ENCODE assay signal across 17 cellular contexts in genomic region chr3:73080201-73080966, GRCh38. TPM values are rescaled to one million over a fixed set of nuclear protein-coding genes. Genes with fewer than 3 reads are reported as not detected.
DNase-seq lines count a peak whose midpoint lies in the region; ATAC-seq and TF ChIP-seq lines count a peak whose summit lies in the region.
"Had no signal": no experiment of that assay in that cellular context is flagged by ENCODE, and none has a peak within 500 bp of the region (broad histone marks: within the 10 kb centered on the region; RNA-seq: fewer than 3 reads in every experiment).

No MANE protein-coding gene starts in this region.

- H3K4me3 Mint-ChIP-seq in activated CD4-positive, alpha-beta T cell treated with anti-CD3 and anti-CD28 coated beads for 36 hours: no peak overlapping the region

- ATAC-seq in activated CD4-positive, alpha-beta T cell treated with anti-CD3 and anti-CD28 coated beads for 36 hours: peak; percentile 69
- ATAC-seq in GM18511 (IDR thresholded peaks at IDR 0.05; ENCODE audit: unreplicated experiment) (peak; percentile 81), HG02884 (IDR thresholded peaks at IDR 0.05; ENCODE audit: unreplicated experiment) (peak; percentile 65), GM18498 (IDR thresholded peaks at IDR 0.05; ENCODE audit: unreplicated experiment) (no peak), HG02798 (IDR thresholded peaks at IDR 0.05; ENCODE audit: poor library complexity, unreplicated experiment) (no peak)
- ATAC-seq: K562, left lung had no signal

- intact Hi-C loops in activated CD4-positive, alpha-beta T cell treated with anti-CD3 and anti-CD28 coated beads for 36 hours (cut with DNase I, micrococcal nuclease): loop anchor here in 1 of 2 experiments (10.0 kb wide), 1 partner anchor 416 kb away; no protein-coding TSS in a partner anchor

- POLR2A ChIA-PET in activated CD4-positive, alpha-beta T cell treated with anti-CD3 and anti-CD28 coated beads for 36 hours (lab: Charles Lee): no interaction called here

- H3K27me3 Mint-ChIP-seq in activated CD4-positive, alpha-beta T cell treated with anti-CD3 and anti-CD28 coated beads for 36 hours: no peaks in the 10 kb centered on the region

- H3K4me3 ChIP-seq in epithelial cell of esophagus (ENCODE audit: low read length) (no peak overlapping the region), foreskin fibroblast (ENCODE audit: low read depth in 1 of 2, low read length in 2 of 2) (no peak overlapping the region)
- H3K4me3 ChIP-seq: GM23248, K562, left lung, prostate gland, spleen had no signal

- H3K9me3 Mint-ChIP-seq in activated CD4-positive, alpha-beta T cell treated with anti-CD3 and anti-CD28 coated beads for 36 hours (ENCODE audit: low read depth): no peaks in the 10 kb centered on the region

- peaks cover 9% of the 10 kb centered on the region for H3K4me1 Mint-ChIP-seq in activated CD4-positive, alpha-beta T cell treated with anti-CD3 and anti-CD28 coated beads for 36 hours

- H3K36me3 Mint-ChIP-seq in activated CD4-positive, alpha-beta T cell treated with anti-CD3 and anti-CD28 coated beads for 36 hours (ENCODE audit: low read depth): no peaks in the 10 kb centered on the region

- DNase-seq in activated CD4-positive, alpha-beta T cell treated with anti-CD3 and anti-CD28 coated beads for 36 hours: peak; percentile 55
- DNase-seq in activated CD4-positive, alpha-beta T cell treated with anti-CD3 and anti-CD28 coated beads, Interleukin-2, amount 50 U/mL, for 4 hours: no peak
- peak; percentile 31 for DNase-seq in epithelial cell of esophagus (ENCODE audit: low read depth)
- DNase-seq in foreskin fibroblast: no peak
- DNase-seq: C1 segment of cervical spinal cord; central memory CD4-positive, alpha-beta T cell; effector CD8-positive, alpha-beta T cell; GM23248; left lung; NCI-H1092 treated with DMSO at 0.1 percent for 48 hours; spleen had no signal

- peak overlapping the region; percentile 20 for H3K27ac Mint-ChIP-seq in activated CD4-positive, alpha-beta T cell treated with anti-CD3 and anti-CD28 coated beads for 36 hours

- TF ChIP-seq CTCF in epithelial cell of esophagus (IDR thresholded peaks at IDR 0.05; ENCODE audit: insufficient read depth, low read depth, low read length, missing control alignments) (no peak), foreskin fibroblast (IDR thresholded peaks at IDR 0.05; ENCODE audit: low read depth, low read length) (no peak)

- CTCF ChIA-PET in activated CD4-positive, alpha-beta T cell treated with anti-CD3 and anti-CD28 coated beads for 36 hours (lab: Charles Lee): interaction anchor here (0.7 to 0.8 kb wide), 3 partner anchors 170 to 423 kb away, joined by 3 read pairs; no protein-coding TSS in a partner anchor

RNA-seq across cellular contexts. Expression of gene EBLN2, which starts 18.9 kb away (rescaled TPM):
- 1 to 10 TPM; 4.7 to 5.2 TPM for total RNA-seq in activated CD4-positive, alpha-beta T cell treated with anti-CD3 and anti-CD28 coated beads for 36 hours

Comparison
In these comparisons a context has a peak if more than half of its experiments do, and no peak if none do; other contexts are left out.
1. DNase-seq: peak in activated CD4-positive, alpha-beta T cell treated with anti-CD3 and anti-CD28 coated beads for 36 hours (single experiment) and epithelial cell of esophagus (single experiment); none in activated CD4-positive, alpha-beta T cell treated with anti-CD3 and anti-CD28 coated beads, Interleukin-2, amount 50 U/mL, for 4 hours (0 of 2) and foreskin fibroblast (0 of 2).
2. ATAC-seq: peak in activated CD4-positive, alpha-beta T cell treated with anti-CD3 and anti-CD28 coated beads for 36 hours (single experiment), GM18511 (single experiment) and HG02884 (single experiment); none in GM18498 (single experiment) and HG02798 (single experiment).